In genomic region chr14:49477576-49477975, GRCh38 we compare ENCODE assay signal across 4 cellular contexts.
"Had no signal": no experiment of that assay in that cellular context is flagged by ENCODE, and none has a peak within 500 bp of the region (broad histone marks: within the 10 kb centered on the region; RNA-seq: fewer than 3 reads in every experiment).

No MANE protein-coding gene starts in this region.

- H3K4me3 ChIP-seq: GM23338 had no signal

- H3K4me2 ChIP-seq: GM23338 had no signal

- H2AFZ ChIP-seq: GM23338 had no signal

- H3K4me3 Mint-ChIP-seq: GM23338, H9 had no signal

- DNase-seq: H9, HCEC 1CT, IMR-90 had no signal

- H3K27ac Mint-ChIP-seq: GM23338, H9 had no signal

- H3K9me3 Mint-ChIP-seq: GM23338 had no signal
